ENCODE assay signal across 16 cellular contexts in genomic region chr1:199725002-199725401, GRCh38.
DNase-seq lines count a peak whose midpoint lies in the region; ATAC-seq, FAIRE-seq and TF ChIP-seq lines count a peak whose summit lies in the region.
"Had no signal": no experiment of that assay in that cellular context is flagged by ENCODE, and none has a peak within 500 bp of the region (broad histone marks: within the 10 kb centered on the region; RNA-seq: fewer than 3 reads in every experiment).

No MANE protein-coding gene starts in this region.

- no peak overlapping the region for H3K4me2 ChIP-seq in H1 (ENCODE audit: insufficient read depth in 1 of 2, low read depth in 2 of 2, low read length in 2 of 2)
- H3K4me2 ChIP-seq: BLaER1 had no signal

- H3K56ac ChIP-seq in H1 (replicated peaks; ENCODE audit: insufficient read length, low read depth, low read length): no peak overlapping the region

- no peaks in the 10 kb centered on the region for H4K20me1 ChIP-seq in H1 (replicated peaks in 1 of 2; ENCODE audit: control insufficient read depth in 1 of 2, insufficient read depth in 2 of 2, low read length in 2 of 2)
- H4K20me1 ChIP-seq: BLaER1 had no signal

- no peak overlapping the region for H3K23ac ChIP-seq in H1 (ENCODE audit: insufficient read length)

- no peak overlapping the region for H3K4me3 ChIP-seq in H1 (ENCODE audit: extremely low read depth in 1 of 4, insufficient read depth in 2 of 4, low read depth in 3 of 4, low read length in 4 of 4)
- H3K4me3 ChIP-seq: BLaER1 had no signal

- no peak overlapping the region for H3K9ac ChIP-seq in H1 (replicated peaks in 1 of 4; ENCODE audit: extremely low read depth in 1 of 4, low read depth in 3 of 4, low read length in 3 of 4)
- H3K9ac ChIP-seq: BLaER1 had no signal

- no peak overlapping the region for H2AK5ac ChIP-seq in H1 (ENCODE audit: low read depth, low read length)

- no peak overlapping the region for H2BK12ac ChIP-seq in H1 (ENCODE audit: low read depth, low read length)

- no peak overlapping the region for H2BK20ac ChIP-seq in H1 (ENCODE audit: low read length)

- H2BK5ac ChIP-seq in H1 (ENCODE audit: low read depth, low read length): no peak overlapping the region

- H3K14ac ChIP-seq in H1 (ENCODE audit: insufficient read length): no peak overlapping the region

- H3K27ac ChIP-seq in H1 (ENCODE audit: low read depth, low read length): no peak overlapping the region
- H3K27ac ChIP-seq: BLaER1, foreskin keratinocyte had no signal

- H2AFZ ChIP-seq in H1 (ENCODE audit: low read length): peak overlapping the region; percentile 20; the same call in 1 of the 2 replicates

- H3K79me1 ChIP-seq in H1 (ENCODE audit: low read depth, low read length): no peaks in the 10 kb centered on the region

- no peak overlapping the region for H2BK120ac ChIP-seq in H1 (replicated peaks; ENCODE audit: low read depth, low read length)

- ATAC-seq in GM18511 (IDR thresholded peaks at IDR 0.05; ENCODE audit: unreplicated experiment): peak; percentile 81
- peak; percentile 50 for ATAC-seq in GM21528 (IDR thresholded peaks at IDR 0.05; ENCODE audit: low FRiP score, unreplicated experiment)
- ATAC-seq in HG03095 (IDR thresholded peaks at IDR 0.05; ENCODE audit: unreplicated experiment): peak; percentile 86
- ATAC-seq: effector memory CD8-positive, alpha-beta T cell; foreskin keratinocyte had no signal

- TF ChIP-seq CTCF in H1 (IDR thresholded peaks at IDR 0.05; ENCODE audit: control extremely low read depth in 1 of 3, insufficient read depth in 1 of 3, low read depth in 1 of 3, low read length in 3 of 3): no peak

- DNase-seq in H1 (ENCODE audit: low read depth in 1 of 2, low spot score in 2 of 2) (no peak), SHP77 (lab: John Stamatoyannopoulos, UW) (no peak), NCI-H1105 treated with DMSO at 0.1 percent for 48 hours (lab: John Stamatoyannopoulos, UW) (no peak), epidermal melanocyte (ENCODE audit: insufficient read length, low spot score) (no peak)
- no peak for DNase-seq in activated effector memory CD4-positive, alpha-beta T cell treated with anti-CD3 and anti-CD28 coated beads, Interleukin-2, amount 50 U/mL, for 16 hours
- DNase-seq: activated naive CD4-positive, alpha-beta T cell treated with anti-CD3 and anti-CD28 coated beads, Interleukin-2, amount 50 U/mL, for 16 hours; DMS79; effector memory CD8-positive, alpha-beta T cell; foreskin keratinocyte; mesendoderm; NCI-H1048; NCI-H2227 treated with DMSO at 0.1 percent for 48 hours had no signal

- no peak overlapping the region for H3K4ac ChIP-seq in H1 (replicated peaks; ENCODE audit: insufficient read length, low read depth, low read length)

- H3K79me2 ChIP-seq in H1 (ENCODE audit: control insufficient read depth in 1 of 2, insufficient read depth in 2 of 2, low read length in 2 of 2): no peaks in the 10 kb centered on the region

- H4K8ac ChIP-seq in H1 (ENCODE audit: extremely low read depth, insufficient read depth, low read length): no peak overlapping the region

- no peak for TF ChIP-seq EP300 in H1 (IDR thresholded peaks at IDR 0.05; ENCODE audit: borderline replicate concordance in 1 of 2, low read depth in 2 of 2, low read length in 2 of 2)

- H4K5ac ChIP-seq in H1 (ENCODE audit: insufficient read length, low read depth, low read length): no peak overlapping the region

- POLR2A ChIA-PET in H1 (lab: Charles Lee; ENCODE audit: partially characterized antibody): no interaction called here

- WGBS in H1 (ENCODE audit: extremely low coverage in 1 of 2, insufficient coverage in 1 of 2, insufficient read length in 1 of 2, insufficient replicate concordance in 2 of 2, low coverage in 1 of 2, low lambda C conversion rate in 2 of 2, missing lambda C conversion rate in 1 of 2), 2 experiments: 89% methylated on average over 2 of the region's 2 CpGs; no CpG with 5 or more reads in 1 of the 2 experiments

- CTCF ChIA-PET in H1 (lab: Charles Lee; ENCODE audit: partially characterized antibody): no interaction called here

- no peak overlapping the region for H3K18ac ChIP-seq in H1 (ENCODE audit: extremely low read depth, low read length)

- no peak for TF ChIP-seq POLR2A in H1 (IDR thresholded peaks at IDR 0.05; ENCODE audit: control extremely low read depth in 1 of 2, low read depth in 2 of 2, low read length in 2 of 2)

- no peaks in the 10 kb centered on the region for H3K23me2 ChIP-seq in H1 (ENCODE audit: low read depth, low read length)

- H3K9me3 ChIP-seq in H1 (ENCODE audit: insufficient read depth in 2 of 2, low read depth in 1 of 2, low read length in 1 of 2): no peaks in the 10 kb centered on the region
- H3K9me3 ChIP-seq: BLaER1 had no signal

- H3K27me3 ChIP-seq in H1 (replicated peaks in 1 of 4; ENCODE audit: control insufficient read depth in 3 of 4, extremely low read depth in 1 of 4, insufficient read depth in 3 of 4, low read length in 3 of 4): no peaks in the 10 kb centered on the region
- H3K27me3 ChIP-seq: BLaER1, foreskin keratinocyte had no signal

- no peak for FAIRE-seq in H1 (lab: Jason Lieb, UNC)

- TF ChIP-seq RAD21 in H1 (IDR thresholded peaks at IDR 0.05 in 1 of 2, conservative IDR thresholded peaks at IDR 0.05 in 1 of 2; ENCODE audit: low read depth in 2 of 2, low read length in 2 of 2): no peak

- no peaks in the 10 kb centered on the region for H3K36me3 ChIP-seq in H1 (ENCODE audit: control insufficient read depth in 2 of 4, insufficient read depth in 4 of 4, low read length in 3 of 4)
- H3K36me3 ChIP-seq: BLaER1 had no signal

- H2BK15ac ChIP-seq in H1 (ENCODE audit: low read length): no peak overlapping the region; the same call in 1 of the 2 replicates

- H4K91ac ChIP-seq in H1 (replicated peaks; ENCODE audit: insufficient read length, low read length): no peak overlapping the region

- H3K4me1 ChIP-seq in H1 (replicated peaks in 1 of 4; ENCODE audit: control insufficient read depth in 3 of 4, insufficient read depth in 4 of 4, low read length in 3 of 4): no peaks in the 10 kb centered on the region
- H3K4me1 ChIP-seq: BLaER1, foreskin keratinocyte had no signal

TF ChIP-seq in H1, 55 proteins besides CTCF, POLR2A, EP300 and RAD21:
- TF ChIP-seq CTBP2 (IDR thresholded peaks at IDR 0.05; ENCODE audit: borderline replicate concordance, insufficient read depth, insufficient read length, low read length) (no peak), CREB1 (IDR thresholded peaks at IDR 0.05) (no peak)
